30 cellular contexts compared by ENCODE assay signal in genomic region chr16:12245088-12245922, GRCh38.
DNase-seq lines count a peak whose midpoint lies in the region; ATAC-seq, FAIRE-seq and TF ChIP-seq lines count a peak whose summit lies in the region.
"Had no signal": no experiment of that assay in that cellular context is flagged by ENCODE, and none has a peak within 500 bp of the region (broad histone marks: within the 10 kb centered on the region; RNA-seq: fewer than 3 reads in every experiment).

No MANE protein-coding gene starts in this region.

- no peaks in the 10 kb centered on the region for H3K9me1 ChIP-seq in K562 (ENCODE audit: control insufficient read depth, insufficient read depth, low read length)

- no peak for FAIRE-seq in K562 (lab: Jason Lieb, UNC)
- FAIRE-seq: HTR-8/SVneo, TTC549 had no signal

- BruUV-seq in K562 (replicated peaks; lab: Mats Ljungman, UMichigan) = no TSS peak

- H3K9me3 ChIP-seq in K562 (replicated peaks; ENCODE audit: control insufficient read depth, insufficient read depth, low read depth, low read length) = no peaks in the 10 kb centered on the region
- no peaks in the 10 kb centered on the region for H3K9me3 ChIP-seq in mucosa of rectum (ENCODE audit: control insufficient read depth in 2 of 2, low read length in 2 of 2)
- H3K9me3 ChIP-seq in CD8-positive, alpha-beta memory T cell (ENCODE audit: low read length) = no peaks in the 10 kb centered on the region
- H3K9me3 ChIP-seq: ascending aorta, Caco-2, left ventricle myocardium inferior, SK-N-SH, upper lobe of left lung had no signal

- H3K27me3 ChIP-seq in K562 (ENCODE audit: control insufficient read depth in 2 of 2, insufficient read depth in 2 of 2, low read length in 2 of 2) (peaks cover 3 to 17% of the 10 kb centered on the region in 2 experiments; a peak in 4 of 5 replicates), mucosa of rectum (ENCODE audit: control insufficient read depth in 2 of 2, insufficient read depth in 2 of 2, low read length in 2 of 2) (no peaks in the 10 kb centered on the region)
- H3K27me3 ChIP-seq in CD8-positive, alpha-beta memory T cell (ENCODE audit: insufficient read depth, low read length, poor library complexity, severe bottlenecking) = no peaks in the 10 kb centered on the region
- H3K27me3 ChIP-seq: ascending aorta; BLaER1 treated with 17β-estradiol and CSF1 and Interleukin-3, amounts not matched to agents 10 nM and 100 nM; cardiac muscle cell; upper lobe of left lung had no signal

- ATAC-seq in K562 (no peak), GM18867 (IDR thresholded peaks at IDR 0.05; ENCODE audit: unreplicated experiment) (no peak)
- ATAC-seq: activated CD8-positive, alpha-beta memory T cell treated with anti-CD3 and anti-CD28 coated beads, Interleukin-2, amount 10 ng/mL, durations not matched to agents 7 days and 5 days; activated T-cell treated with anti-CD3 and anti-CD28 coated beads, Interleukin-2, amount 50 U/mL, for 4 hours; naive thymus-derived CD8-positive, alpha-beta T cell had no signal

- CTCF ChIA-PET in K562 (lab: Yijun Ruan, JAX; ENCODE audit: low intra/inter-chr PET ratio) = no interaction called here
- CTCF ChIA-PET in CD8-positive, alpha-beta memory T cell (lab: Charles Lee) = no interaction called here

- no peaks in the 10 kb centered on the region for H3K9me3 Mint-ChIP-seq in CD8-positive, alpha-beta memory T cell
- H3K9me3 Mint-ChIP-seq: activated T-cell treated with anti-CD3 and anti-CD28 coated beads, Interleukin-2, amount 50 U/mL, for 4 hours; dendritic cell treated with granulocyte-macrophage colony-stimulating factor and Interleukin-4, amounts not matched to agents 40 ng/mL and 50 ng/mL, for 4 days; naive thymus-derived CD8-positive, alpha-beta T cell had no signal

- no peak for TF ChIP-seq POLR2A in K562 (conservative IDR thresholded peaks at IDR 0.05)

- H3K36me3 Mint-ChIP-seq in CD8-positive, alpha-beta memory T cell = peaks cover 0 to 7% (median under 1%) of the 10 kb centered on the region in 3 donors
- H3K36me3 Mint-ChIP-seq: activated CD8-positive, alpha-beta memory T cell treated with anti-CD3 and anti-CD28 coated beads, Interleukin-2, amount 10 ng/mL, durations not matched to agents 7 days and 5 days had no signal

- no peak overlapping the region for H3K9ac ChIP-seq in K562 (ENCODE audit: insufficient read depth in 1 of 2, low read depth in 2 of 2, low read length in 2 of 2)
- H3K9ac ChIP-seq in mucosa of rectum (ENCODE audit: low read depth in 1 of 2, low read length in 2 of 2) = no peak overlapping the region
- H3K9ac ChIP-seq: BLaER1 treated with 17β-estradiol and CSF1 and Interleukin-3, amounts not matched to agents 10 nM and 100 nM; SK-N-SH had no signal

- peaks cover 0 to 1% of the 10 kb centered on the region in 2 donors for H3K27me3 Mint-ChIP-seq in CD8-positive, alpha-beta memory T cell
- H3K27me3 Mint-ChIP-seq: activated CD8-positive, alpha-beta memory T cell treated with anti-CD3 and anti-CD28 coated beads, Interleukin-2, amount 10 ng/mL, durations not matched to agents 7 days and 5 days; dendritic cell treated with granulocyte-macrophage colony-stimulating factor and Interleukin-4, amounts not matched to agents 40 ng/mL and 50 ng/mL, for 4 days; naive thymus-derived CD8-positive, alpha-beta T cell had no signal

- H4K20me1 ChIP-seq in K562 (replicated peaks; ENCODE audit: control insufficient read depth, insufficient read depth, low read length) = peaks cover 20% of the 10 kb centered on the region

- in situ Hi-C loops in K562 (cut with MboI) = no loop called here

- H3K27ac Mint-ChIP-seq in CD8-positive, alpha-beta memory T cell = no peak overlapping the region
- H3K27ac Mint-ChIP-seq: activated CD8-positive, alpha-beta memory T cell treated with anti-CD3 and anti-CD28 coated beads, Interleukin-2, amount 10 ng/mL, durations not matched to agents 7 days and 5 days; dendritic cell treated with granulocyte-macrophage colony-stimulating factor and Interleukin-4, amounts not matched to agents 40 ng/mL and 50 ng/mL, for 4 days; naive thymus-derived CD8-positive, alpha-beta T cell had no signal

- intact Hi-C loops in K562 (cut with micrococcal nuclease) = no loop called here

- no peak overlapping the region for H3K27ac ChIP-seq in K562 (ENCODE audit: extremely low read depth, low read depth, low read length)
- peak overlapping the region; percentile 17 to 61 for H3K27ac ChIP-seq in mucosa of rectum (ENCODE audit: low read depth in 2 of 2, low read length in 2 of 2)
- no peak overlapping the region for H3K27ac ChIP-seq in CD8-positive, alpha-beta memory T cell (ENCODE audit: low read depth, low read length)
- H3K27ac ChIP-seq: ascending aorta; BLaER1 treated with 17β-estradiol and CSF1 and Interleukin-3, amounts not matched to agents 10 nM and 100 nM; cardiac muscle cell; left ventricle myocardium inferior; RWPE1; upper lobe of left lung had no signal

- no peak overlapping the region for H3K4me2 ChIP-seq in K562 (ENCODE audit: insufficient read depth, low read length)
- H3K4me2 ChIP-seq: SK-N-SH had no signal

- H3K4me3 ChIP-seq in K562 = no peak overlapping the region
- no peak overlapping the region for H3K4me3 ChIP-seq in mucosa of rectum (ENCODE audit: low read length in 2 of 2)
- H3K4me3 ChIP-seq in CD8-positive, alpha-beta memory T cell (ENCODE audit: low read length) = no peak overlapping the region
- H3K4me3 ChIP-seq: ascending aorta; BLaER1 treated with 17β-estradiol and CSF1 and Interleukin-3, amounts not matched to agents 10 nM and 100 nM; cardiac muscle cell; left ventricle myocardium inferior; upper lobe of left lung had no signal

- H3K4me1 Mint-ChIP-seq in CD8-positive, alpha-beta memory T cell = peaks cover 0 to 6% (median 2%) of the 10 kb centered on the region in 3 donors
- H3K4me1 Mint-ChIP-seq: activated CD8-positive, alpha-beta memory T cell treated with anti-CD3 and anti-CD28 coated beads, Interleukin-2, amount 10 ng/mL, durations not matched to agents 7 days and 5 days had no signal

- WGBS in K562 (ENCODE audit: insufficient coverage, low coverage, missing lambda C conversion rate) = 19% methylated on average over 8 of the region's 8 CpGs

- no peak overlapping the region for H3K4me3 Mint-ChIP-seq in CD8-positive, alpha-beta memory T cell
- H3K4me3 Mint-ChIP-seq: activated CD8-positive, alpha-beta memory T cell treated with anti-CD3 and anti-CD28 coated beads, Interleukin-2, amount 10 ng/mL, durations not matched to agents 7 days and 5 days; activated T-cell treated with anti-CD3 and anti-CD28 coated beads, Interleukin-2, amount 50 U/mL, for 4 hours; dendritic cell treated with granulocyte-macrophage colony-stimulating factor and Interleukin-4, amounts not matched to agents 40 ng/mL and 50 ng/mL, for 4 days; naive thymus-derived CD8-positive, alpha-beta T cell had no signal

- no peak for TF ChIP-seq EP300 in K562 (IDR thresholded peaks at IDR 0.05; ENCODE audit: low read length)

- H3K36me3 ChIP-seq in K562 (ENCODE audit: control insufficient read depth, insufficient read depth, low read length) = no peaks in the 10 kb centered on the region
- H3K36me3 ChIP-seq in mucosa of rectum (ENCODE audit: control insufficient read depth in 2 of 2, insufficient read depth in 2 of 2, low read length in 2 of 2) = no peaks in the 10 kb centered on the region
- no peaks in the 10 kb centered on the region for H3K36me3 ChIP-seq in CD8-positive, alpha-beta memory T cell (ENCODE audit: insufficient read depth, low read length)
- H3K36me3 ChIP-seq: ascending aorta, cardiac muscle cell, left ventricle myocardium inferior, upper lobe of left lung had no signal

- H3K4me1 ChIP-seq in K562 (replicated peaks in 1 of 2; ENCODE audit: control insufficient read depth in 2 of 2, insufficient read depth in 2 of 2, low read length in 2 of 2) (no peaks in the 10 kb centered on the region), mucosa of rectum (ENCODE audit: control insufficient read depth in 2 of 2, insufficient read depth in 2 of 2, low read length in 2 of 2) (peaks cover 0 to 3% of the 10 kb centered on the region in 2 donors)
- H3K4me1 ChIP-seq in CD8-positive, alpha-beta memory T cell (ENCODE audit: insufficient read depth, low read length) = no peaks in the 10 kb centered on the region
- H3K4me1 ChIP-seq: ascending aorta, Caco-2, upper lobe of left lung had no signal

- no peak for TF ChIP-seq RAD21 in K562 (CRISPR knock-in tag; conservative IDR thresholded peaks at IDR 0.05 in 1 of 2, IDR thresholded peaks at IDR 0.05 in 1 of 2)

- POLR2A ChIA-PET in K562 (lab: Yijun Ruan, JAX) = no interaction called here
- POLR2A ChIA-PET in CD8-positive, alpha-beta memory T cell (lab: Charles Lee) = no interaction called here

- no peak for TF ChIP-seq CTCF in K562 (IDR thresholded peaks at IDR 0.05 in 2 of 3, conservative IDR thresholded peaks at IDR 0.05 in 1 of 3; ENCODE audit: insufficient read depth in 2 of 3, low read depth in 1 of 3, low read length in 3 of 3)

- DNase-seq in COLO668 (lab: John Stamatoyannopoulos, UW; ENCODE audit: unreplicated experiment) = peak; percentile 71
- peak; percentile 52 for DNase-seq in NCI-H1092 (lab: John Stamatoyannopoulos, UW)
- no peak for DNase-seq in K562 (ENCODE audit: extremely low read depth in 1 of 4, low spot score in 3 of 4)
- no peak for DNase-seq in CD8-positive, alpha-beta memory T cell
- DNase-seq in NCI-H2227 treated with DMSO at 0.1 percent for 48 hours (lab: John Stamatoyannopoulos, UW) = no peak
- DNase-seq: activated CD4-positive, CD25-positive, alpha-beta regulatory T cell; activated CD8-positive, alpha-beta memory T cell treated with anti-CD3 and anti-CD28 coated beads, Interleukin-2, amount 10 ng/mL, durations not matched to agents 7 days and 5 days; activated gamma-delta T cell treated with Interleukin-2 at 50 U/mL for 16 hours; activated T-cell treated with anti-CD3 and anti-CD28 coated beads, Interleukin-2, amount 50 U/mL, for 4 hours; Caco-2; erythroblast; GOT3; KBM-7; left ventricle myocardium inferior; mesendoderm; naive thymus-derived CD8-positive, alpha-beta T cell; OCI-M1; SK-N-SH; stimulated activated CD4-positive, alpha-beta T cell treated with anti-CD3 and anti-CD28 coated beads, Interleukin-15, amount 100 ng/mL, for 24 hours; stimulated activated CD4-positive, alpha-beta T cell treated with anti-CD3 and anti-CD28 coated beads, Interleukin-4, amount 100 ng/mL, for 4 hours; upper lobe of left lung had no signal

- H3K79me2 ChIP-seq in K562 (ENCODE audit: control insufficient read depth, insufficient read depth, low read length) = no peaks in the 10 kb centered on the region

- H2AFZ ChIP-seq in K562 (ENCODE audit: low read depth, low read length) = no peak overlapping the region

TF ChIP-seq in K562, 482 proteins besides CTCF, POLR2A, EP300 and RAD21 (continues in another document):
- peak; percentile 53 for TF ChIP-seq RBM25 (IDR thresholded peaks at IDR 0.05; ENCODE audit: low read depth, low read length, severe bottlenecking)

Comparison
In these comparisons a context has a peak if more than half of its experiments do, and no peak if none do; other contexts are left out.
1. DNase-seq: peak in COLO668 (single experiment) and NCI-H1092 (single experiment); none in K562 (0 of 4), CD8-positive, alpha-beta memory T cell (0 of 5) and NCI-H2227 treated with DMSO at 0.1 percent for 48 hours (single experiment).
2. H3K27ac ChIP-seq: peak in mucosa of rectum (2 of 2); none in K562 (single experiment) and CD8-positive, alpha-beta memory T cell (single experiment).